Comparison of ENCODE assay signal across 9 cellular contexts in the genomic region with DNA sequence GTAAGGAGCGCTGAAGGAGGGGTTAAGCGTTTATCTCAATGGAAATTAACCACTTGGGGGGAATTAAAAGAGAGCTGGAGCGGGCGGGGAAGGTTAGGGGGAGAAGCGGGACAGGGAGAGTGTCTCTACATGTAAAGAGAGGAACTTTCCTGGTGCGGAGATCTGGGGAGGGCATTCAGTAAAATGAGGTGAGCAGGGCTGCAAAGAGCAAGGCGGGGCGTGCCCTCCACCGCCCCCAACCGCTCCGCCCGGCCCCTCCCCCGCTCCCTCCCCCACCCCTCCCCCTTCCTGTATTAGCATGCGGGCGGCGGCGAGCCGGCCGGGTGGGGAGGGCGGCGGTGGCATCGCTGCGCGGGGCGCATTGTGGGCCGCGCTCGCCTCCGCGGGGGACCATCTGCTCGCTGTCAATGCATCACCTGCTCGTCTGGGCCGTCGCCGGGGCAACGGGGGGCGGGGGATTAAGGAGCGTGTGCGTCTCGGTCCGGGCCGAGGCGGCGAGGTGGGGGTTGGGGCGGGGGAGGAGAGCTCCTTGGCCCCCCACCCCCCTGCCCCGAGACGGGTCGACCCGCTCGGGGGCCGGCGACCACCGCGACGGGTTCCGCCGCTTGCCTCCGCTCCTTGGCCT. TPM values are rescaled to one million over a fixed set of nuclear protein-coding genes. Genes with fewer than 3 reads are reported as not detected.
DNase-seq lines count a peak whose midpoint lies in the region; ATAC-seq, FAIRE-seq and TF ChIP-seq lines count a peak whose summit lies in the region.
"Had no signal": no experiment of that assay in that cellular context is flagged by ENCODE, and none has a peak within 500 bp of the region (broad histone marks: within the 10 kb centered on the region; RNA-seq: fewer than 3 reads in every experiment).

No MANE protein-coding gene starts in this region.

- ATAC-seq in HG02678 (IDR thresholded peaks at IDR 0.05; ENCODE audit: unreplicated experiment) (peak; percentile 70), pancreas (peak; percentile 40 to 68 (median 64)), HG03439 (IDR thresholded peaks at IDR 0.05; ENCODE audit: unreplicated experiment) (no peak)
- peak; percentile 76 for ATAC-seq in activated CD8-positive, alpha-beta memory T cell treated with anti-CD3 and anti-CD28 coated beads, Interleukin-2, amount 10 ng/mL, durations not matched to agents 7 days and 5 days

- no peaks in the 10 kb centered on the region for H3K9me3 ChIP-seq in pancreas

- peaks cover 13% of the 10 kb centered on the region for H3K4me1 Mint-ChIP-seq in activated CD8-positive, alpha-beta memory T cell treated with anti-CD3 and anti-CD28 coated beads, Interleukin-2, amount 10 ng/mL, durations not matched to agents 7 days and 5 days

- WGBS in pancreas, 2 donors: 2 to 16% methylated on average over 7 to 56 of the region's 58 CpGs

- CTCF ChIA-PET in GM10248 (lab: Yijun Ruan, JAX): interaction anchor here (0.9 to 3.8 kb wide), 8 partner anchors 10 to 546 kb away, joined by 3 to 57 read pairs (median 4); no protein-coding TSS in a partner anchor
- CTCF ChIA-PET in activated CD8-positive, alpha-beta memory T cell treated with anti-CD3 and anti-CD28 coated beads, Interleukin-2, amount 10 ng/mL, durations not matched to agents 7 days and 5 days (lab: Charles Lee): interaction anchor here (4.9 kb wide), 1 partner anchor 52 kb away, joined by 33 read pairs; no protein-coding TSS in a partner anchor

- POLR2A ChIA-PET in GM10248 (lab: Yijun Ruan, JAX): no interaction called here

- TF ChIP-seq CTCF in GM10248 (IDR thresholded peaks at IDR 0.05; ENCODE audit: control extremely low read depth, extremely low read depth, low read depth, missing control alignments): no peak
- TF ChIP-seq CTCF in epithelial cell of proximal tubule (conservative IDR thresholded peaks at IDR 0.05; ENCODE audit: low read depth, low read length): no peak
- no peak for TF ChIP-seq CTCF in pancreas (IDR thresholded peaks at IDR 0.05)

- no peak for FAIRE-seq in pancreas (lab: Jason Lieb, UNC)

- no peaks in the 10 kb centered on the region for H3K36me3 ChIP-seq in pancreas

- H3K36me3 Mint-ChIP-seq in activated CD8-positive, alpha-beta memory T cell treated with anti-CD3 and anti-CD28 coated beads, Interleukin-2, amount 10 ng/mL, durations not matched to agents 7 days and 5 days: no peaks in the 10 kb centered on the region

- H3K27me3 Mint-ChIP-seq in activated CD8-positive, alpha-beta memory T cell treated with anti-CD3 and anti-CD28 coated beads, Interleukin-2, amount 10 ng/mL, durations not matched to agents 7 days and 5 days: peaks cover 41% of the 10 kb centered on the region

- H3K27me3 ChIP-seq in pancreas: peaks cover 0 to 8% (median 0%) of the 10 kb centered on the region in 4 donors

- H3K4me3 Mint-ChIP-seq in activated CD8-positive, alpha-beta memory T cell treated with anti-CD3 and anti-CD28 coated beads, Interleukin-2, amount 10 ng/mL, durations not matched to agents 7 days and 5 days: peak overlapping the region; percentile 17

- peaks cover 4% of the 10 kb centered on the region for H3K9me3 Mint-ChIP-seq in activated CD8-positive, alpha-beta memory T cell treated with anti-CD3 and anti-CD28 coated beads, Interleukin-2, amount 10 ng/mL, durations not matched to agents 7 days and 5 days (ENCODE audit: low read depth)

- peak overlapping the region; percentile 51 for H3K4me3 ChIP-seq in epithelial cell of proximal tubule (ENCODE audit: low read depth, low read length)
- peak overlapping the region in 2 of 4 donors; percentile 20 to 38 for H3K4me3 ChIP-seq in pancreas

- no peak overlapping the region for H3K27ac ChIP-seq in pancreas
- H3K27ac ChIP-seq: HL-60 had no signal

- DNase-seq in GM10248 (ENCODE audit: extremely low spot score): peak; percentile 78
- DNase-seq in NCI-H2107 (lab: John Stamatoyannopoulos, UW): peak; percentile 84
- peak; percentile 46 for DNase-seq in activated CD8-positive, alpha-beta memory T cell treated with anti-CD3 and anti-CD28 coated beads, Interleukin-2, amount 10 ng/mL, durations not matched to agents 7 days and 5 days
- DNase-seq in epithelial cell of proximal tubule (ENCODE audit: low read depth): no peak
- DNase-seq in pancreas: peak in 2 of 6 donors; percentile 63 to 68
- no peak for DNase-seq in H4 (ENCODE audit: low spot score)

- H3K4me1 ChIP-seq in pancreas: peaks cover 0 to 4% (median 0%) of the 10 kb centered on the region in 3 donors

- no peak overlapping the region for H3K27ac Mint-ChIP-seq in activated CD8-positive, alpha-beta memory T cell treated with anti-CD3 and anti-CD28 coated beads, Interleukin-2, amount 10 ng/mL, durations not matched to agents 7 days and 5 days

- intact Hi-C loops in pancreas (cut with DNase I): no loop called here

RNA-seq across cellular contexts. Expression of gene C12orf42, which starts 0.5 kb away (rescaled TPM):
- total RNA-seq in activated CD8-positive, alpha-beta memory T cell treated with anti-CD3 and anti-CD28 coated beads, Interleukin-2, amount 10 ng/mL, durations not matched to agents 7 days and 5 days: under 1 TPM in 1 of 2 experiments, not detected in 1; 0.84 TPM
- total RNA-seq in epithelial cell of proximal tubule (not detected in 2 replicates), pancreas (not detected)
- not detected for polyA plus RNA-seq in pancreas
- total RNA-seq in H4 (2014; rRNA removed; shearing (Covaris generic)): not detected in 2 replicates

Comparison
In these comparisons a context has a peak if more than half of its experiments do, and no peak if none do; other contexts are left out.
1. DNase-seq: peak in GM10248 (single experiment), NCI-H2107 (single experiment) and activated CD8-positive, alpha-beta memory T cell treated with anti-CD3 and anti-CD28 coated beads, Interleukin-2, amount 10 ng/mL, durations not matched to agents 7 days and 5 days (single experiment); none in epithelial cell of proximal tubule (single experiment) and H4 (single experiment).